8 cellular contexts compared by ENCODE assay signal in genomic region chr4:42750091-42750490, GRCh38.
A peak's percentile ranks its signal among the peaks of the same experiment; 100 is the strongest.
DNase-seq lines count a peak whose midpoint lies in the region; ATAC-seq and TF ChIP-seq lines count a peak whose summit lies in the region.

No MANE protein-coding gene starts in this region.

- H3K4me3 Mint-ChIP-seq in activated CD8-positive, alpha-beta T cell treated with anti-CD3 and anti-CD28 coated beads for 36 hours, result no peak overlapping the region
- no peak overlapping the region for H3K4me3 Mint-ChIP-seq in neural crest cell

- peak; percentile 41 for TF ChIP-seq CTCF in activated CD8-positive, alpha-beta T cell treated with anti-CD3 and anti-CD28 coated beads for 36 hours (IDR thresholded peaks at IDR 0.05)
- peak; percentile 30 for TF ChIP-seq CTCF in neural crest cell (conservative IDR thresholded peaks at IDR 0.05)

- DNase-seq in activated gamma-delta T cell treated with Interleukin-2 at 50 U/mL for 16 hours (peak; percentile 32), activated gamma-delta T cell (lab: John Stamatoyannopoulos, UW) (no peak), HT-29 (ENCODE audit: low spot score) (peak; percentile 8), neural crest cell (ENCODE audit: low read depth, low spot score) (no peak), COLO829 (ENCODE audit: low spot score) (no peak), DMS153 treated with DMSO at 0.1 percent for 48 hours (lab: John Stamatoyannopoulos, UW; ENCODE audit: unreplicated experiment) (no peak)
- DNase-seq in activated CD8-positive, alpha-beta T cell treated with anti-CD3 and anti-CD28 coated beads for 36 hours, result peak; percentile 46

- CTCF ChIA-PET in activated CD8-positive, alpha-beta T cell treated with anti-CD3 and anti-CD28 coated beads for 36 hours (lab: Charles Lee), result interaction anchor here (0.6 to 2.4 kb wide), 8 partner anchors 68 to 213 kb away, joined by 3 to 13 read pairs (median 4); no protein-coding TSS in a partner anchor

- no peaks in the 10 kb centered on the region for H3K36me3 Mint-ChIP-seq in activated CD8-positive, alpha-beta T cell treated with anti-CD3 and anti-CD28 coated beads for 36 hours (ENCODE audit: low read depth)
- no peaks in the 10 kb centered on the region for H3K36me3 Mint-ChIP-seq in neural crest cell (ENCODE audit: low read depth)

- ATAC-seq in activated CD8-positive, alpha-beta T cell treated with anti-CD3 and anti-CD28 coated beads for 36 hours, result peak; percentile 68
- ATAC-seq in HG03469 (IDR thresholded peaks at IDR 0.05; ENCODE audit: unreplicated experiment), result no peak

- POLR2A ChIA-PET in activated CD8-positive, alpha-beta T cell treated with anti-CD3 and anti-CD28 coated beads for 36 hours (lab: Charles Lee), result no interaction called here

- no peaks in the 10 kb centered on the region for H3K9me3 Mint-ChIP-seq in activated CD8-positive, alpha-beta T cell treated with anti-CD3 and anti-CD28 coated beads for 36 hours
- H3K9me3 Mint-ChIP-seq in neural crest cell, result peaks cover 6% of the 10 kb centered on the region

- no peaks in the 10 kb centered on the region for H3K27me3 Mint-ChIP-seq in activated CD8-positive, alpha-beta T cell treated with anti-CD3 and anti-CD28 coated beads for 36 hours
- H3K27me3 Mint-ChIP-seq in neural crest cell (ENCODE audit: low read depth), result no peaks in the 10 kb centered on the region

- H3K4me1 Mint-ChIP-seq in activated CD8-positive, alpha-beta T cell treated with anti-CD3 and anti-CD28 coated beads for 36 hours (ENCODE audit: low read depth), result peaks cover 7% of the 10 kb centered on the region
- peaks cover 4% of the 10 kb centered on the region for H3K4me1 Mint-ChIP-seq in neural crest cell

- intact Hi-C loops in activated CD8-positive, alpha-beta T cell treated with anti-CD3 and anti-CD28 coated beads for 36 hours (cut with micrococcal nuclease), result loop anchor here (5.0 kb wide), 1 partner anchor 183 kb away; no protein-coding TSS in a partner anchor

- no peak overlapping the region for H3K27ac Mint-ChIP-seq in activated CD8-positive, alpha-beta T cell treated with anti-CD3 and anti-CD28 coated beads for 36 hours
- H3K27ac Mint-ChIP-seq in neural crest cell (ENCODE audit: unreplicated experiment), result no peak overlapping the region

Comparison
In these comparisons a context has a peak if more than half of its experiments do, and no peak if none do; other contexts are left out.
1. DNase-seq: peak in activated gamma-delta T cell treated with Interleukin-2 at 50 U/mL for 16 hours (single experiment), HT-29 (single experiment) and activated CD8-positive, alpha-beta T cell treated with anti-CD3 and anti-CD28 coated beads for 36 hours (single experiment); none in activated gamma-delta T cell (single experiment), neural crest cell (single experiment), COLO829 (single experiment) and DMS153 treated with DMSO at 0.1 percent for 48 hours (single experiment).